ENCODE assay signal across 18 cellular contexts in genomic region chr12:115980339-115980738, GRCh38.
A peak's percentile ranks its signal among the peaks of the same experiment; 100 is the strongest.
DNase-seq lines count a peak whose midpoint lies in the region; ATAC-seq and TF ChIP-seq lines count a peak whose summit lies in the region.
"Had no signal": no experiment of that assay in that cellular context is flagged by ENCODE, and none has a peak within 500 bp of the region (broad histone marks: within the 10 kb centered on the region; RNA-seq: fewer than 3 reads in every experiment).

No MANE protein-coding gene starts in this region.

- peaks cover 0 to 29% (median 18%) of the 10 kb centered on the region in 10 experiments; a peak in 13 of 20 replicates for H3K4me1 ChIP-seq in BLaER1 treated with 17β-estradiol and CSF1 and Interleukin-3, amounts not matched to agents 10 nM and 100 nM
- H3K4me1 ChIP-seq in HUES48 (ENCODE audit: control insufficient read depth, insufficient read depth, low read length): peaks cover 8% of the 10 kb centered on the region; the same call in 1 of the 2 replicates
- no peaks in the 10 kb centered on the region for H3K4me1 ChIP-seq in endodermal cell (ENCODE audit: control insufficient read depth, insufficient read depth, low read length)

- H4K20me1 ChIP-seq in BLaER1 treated with 17β-estradiol and CSF1 and Interleukin-3, amounts not matched to agents 10 nM and 100 nM: peaks cover 19 to 96% (median 54%) of the 10 kb centered on the region in 11 experiments; a peak in 19 of 22 replicates

- DNase-seq in endodermal cell: no peak
- DNase-seq in nephron progenitor cell: no peak
- no peak for DNase-seq in glomerular visceral epithelial cell (ENCODE audit: extremely low spot score)
- DNase-seq in activated CD4-positive, alpha-beta T cell treated with anti-CD3 and anti-CD28 coated beads for 36 hours: no peak
- DNase-seq: ACHN; CD8-positive, alpha-beta T cell; COR-L47; DMS153; DND-41; GDM1; HCEC 1CT had no signal

- CTCF ChIA-PET in activated CD4-positive, alpha-beta T cell treated with anti-CD3 and anti-CD28 coated beads for 36 hours (lab: Charles Lee): interaction anchor here (0.9 to 1.6 kb wide), 3 partner anchors 8 to 187 kb away, joined by 3 to 7 read pairs (median 3); no protein-coding TSS in a partner anchor

- 96 to 100% methylated on average over 1 to 2 of the region's 3 CpGs for WGBS in endodermal cell (ENCODE audit: insufficient coverage in 1 of 2, insufficient read length in 1 of 2), 2 experiments

- no peaks in the 10 kb centered on the region for H3K9me3 Mint-ChIP-seq in endodermal cell
- no peaks in the 10 kb centered on the region for H3K9me3 Mint-ChIP-seq in nephron progenitor cell
- H3K9me3 Mint-ChIP-seq in activated CD4-positive, alpha-beta T cell treated with anti-CD3 and anti-CD28 coated beads for 36 hours (ENCODE audit: low read depth): no peaks in the 10 kb centered on the region
- H3K9me3 Mint-ChIP-seq: CD14-positive monocyte; CD8-positive, alpha-beta T cell had no signal

- no peaks in the 10 kb centered on the region for H3K27me3 ChIP-seq in BLaER1 treated with 17β-estradiol and CSF1 and Interleukin-3, amounts not matched to agents 10 nM and 100 nM
- H3K27me3 ChIP-seq in HUES48 (ENCODE audit: control insufficient read depth, insufficient read depth, low read length): no peaks in the 10 kb centered on the region
- no peaks in the 10 kb centered on the region for H3K27me3 ChIP-seq in endodermal cell (ENCODE audit: control insufficient read depth, insufficient read depth, low read length, poor library complexity, severe bottlenecking)

- H3K27ac ChIP-seq in BLaER1 treated with 17β-estradiol and CSF1 and Interleukin-3, amounts not matched to agents 10 nM and 100 nM: no peak overlapping the region
- H3K27ac ChIP-seq in HUES48 (ENCODE audit: low read depth, low read length) (peak overlapping the region; percentile 25), endodermal cell (ENCODE audit: low read depth, low read length) (no peak overlapping the region)

- H3K4me3 Mint-ChIP-seq in endodermal cell (no peak overlapping the region), nephron progenitor cell (no peak overlapping the region)
- no peak overlapping the region for H3K4me3 Mint-ChIP-seq in activated CD4-positive, alpha-beta T cell treated with anti-CD3 and anti-CD28 coated beads for 36 hours
- H3K4me3 Mint-ChIP-seq: B cell; CD14-positive monocyte; CD8-positive, alpha-beta T cell had no signal

- H3K9ac ChIP-seq in BLaER1 treated with 17β-estradiol and CSF1 and Interleukin-3, amounts not matched to agents 10 nM and 100 nM: no peak overlapping the region
- no peak overlapping the region for H3K9ac ChIP-seq in HUES48 (ENCODE audit: low read depth, low read length)
- H3K9ac ChIP-seq in endodermal cell (ENCODE audit: extremely low read depth, low read length, poor library complexity, severe bottlenecking): no peak overlapping the region

- H3K27me3 Mint-ChIP-seq in endodermal cell (ENCODE audit: insufficient read depth) (no peaks in the 10 kb centered on the region), nephron progenitor cell (ENCODE audit: low read depth, poor library complexity) (no peaks in the 10 kb centered on the region)
- no peaks in the 10 kb centered on the region for H3K27me3 Mint-ChIP-seq in activated CD4-positive, alpha-beta T cell treated with anti-CD3 and anti-CD28 coated beads for 36 hours
- H3K27me3 Mint-ChIP-seq: B cell had no signal

- peaks cover 90 to 100% (median 97%) of the 10 kb centered on the region in 11 experiments for H3K36me3 ChIP-seq in BLaER1 treated with 17β-estradiol and CSF1 and Interleukin-3, amounts not matched to agents 10 nM and 100 nM
- H3K36me3 ChIP-seq in HUES48 (ENCODE audit: control insufficient read depth, insufficient read depth, low read length) (peaks cover 51% of the 10 kb centered on the region), endodermal cell (ENCODE audit: control insufficient read depth, insufficient read depth, low read length) (peaks cover 93% of the 10 kb centered on the region)

- POLR2A ChIA-PET in activated CD4-positive, alpha-beta T cell treated with anti-CD3 and anti-CD28 coated beads for 36 hours (lab: Charles Lee): no interaction called here

- TF ChIP-seq CTCF in endodermal cell (conservative IDR thresholded peaks at IDR 0.05) (no peak), nephron progenitor cell (IDR thresholded peaks at IDR 0.05) (no peak)

- peak overlapping the region in 7 of 11 experiments; percentile 25 to 47 (median 45); a peak in 14 of 22 replicates for H3K4me2 ChIP-seq in BLaER1 treated with 17β-estradiol and CSF1 and Interleukin-3, amounts not matched to agents 10 nM and 100 nM

- H3K9me3 ChIP-seq in BLaER1 treated with 17β-estradiol and CSF1 and Interleukin-3, amounts not matched to agents 10 nM and 100 nM (replicated peaks in 1 of 11): no peaks in the 10 kb centered on the region
- no peaks in the 10 kb centered on the region for H3K9me3 ChIP-seq in HUES48 (ENCODE audit: control insufficient read depth, insufficient read depth, low read length)
- no peaks in the 10 kb centered on the region for H3K9me3 ChIP-seq in endodermal cell (ENCODE audit: control insufficient read depth, low read length)

- peaks cover 6% of the 10 kb centered on the region for H3K4me1 Mint-ChIP-seq in endodermal cell
- peaks cover 8% of the 10 kb centered on the region for H3K4me1 Mint-ChIP-seq in nephron progenitor cell
- H3K4me1 Mint-ChIP-seq in activated CD4-positive, alpha-beta T cell treated with anti-CD3 and anti-CD28 coated beads for 36 hours: no peaks in the 10 kb centered on the region
- H3K4me1 Mint-ChIP-seq: B cell, CD14-positive monocyte had no signal

- H3K4me3 ChIP-seq in BLaER1 treated with 17β-estradiol and CSF1 and Interleukin-3, amounts not matched to agents 10 nM and 100 nM: no peak overlapping the region
- H3K4me3 ChIP-seq in HUES48 (ENCODE audit: low read depth, low read length): no peak overlapping the region
- no peak overlapping the region for H3K4me3 ChIP-seq in endodermal cell (ENCODE audit: low read length)

- H3K36me3 Mint-ChIP-seq in endodermal cell (ENCODE audit: low read depth) (peaks cover 43% of the 10 kb centered on the region), nephron progenitor cell (ENCODE audit: low read depth) (peaks cover 44% of the 10 kb centered on the region)
- H3K36me3 Mint-ChIP-seq in activated CD4-positive, alpha-beta T cell treated with anti-CD3 and anti-CD28 coated beads for 36 hours (ENCODE audit: low read depth): peaks cover 18% of the 10 kb centered on the region

- peak overlapping the region; percentile 44 for H3K27ac Mint-ChIP-seq in endodermal cell
- H3K27ac Mint-ChIP-seq in nephron progenitor cell: peak overlapping the region; percentile 74
- H3K27ac Mint-ChIP-seq in activated CD4-positive, alpha-beta T cell treated with anti-CD3 and anti-CD28 coated beads for 36 hours: no peak overlapping the region
- H3K27ac Mint-ChIP-seq: B cell; CD8-positive, alpha-beta T cell had no signal

- ATAC-seq in GM21526 (IDR thresholded peaks at IDR 0.05; ENCODE audit: low FRiP score, unreplicated experiment) (no peak), HG02981 (IDR thresholded peaks at IDR 0.05; ENCODE audit: unreplicated experiment) (no peak)
- ATAC-seq in activated CD4-positive, alpha-beta T cell treated with anti-CD3 and anti-CD28 coated beads for 36 hours: no peak
- ATAC-seq: CD8-positive, alpha-beta T cell; HepG2 had no signal

- intact Hi-C loops in activated CD4-positive, alpha-beta T cell treated with anti-CD3 and anti-CD28 coated beads for 36 hours (cut with DNase I, micrococcal nuclease): no loop called here
